ENCODE assay signal across 27 cellular contexts in genomic region chr17:70929226-70929625, GRCh38.
DNase-seq lines count a peak whose midpoint lies in the region; ATAC-seq and TF ChIP-seq lines count a peak whose summit lies in the region.
"Had no signal": no experiment of that assay in that cellular context is flagged by ENCODE, and none has a peak within 500 bp of the region (broad histone marks: within the 10 kb centered on the region; RNA-seq: fewer than 3 reads in every experiment).

No MANE protein-coding gene starts in this region.

- no peaks in the 10 kb centered on the region for H3K36me3 Mint-ChIP-seq in MCF 10A (ENCODE audit: insufficient read depth, unreplicated experiment)
- H3K36me3 Mint-ChIP-seq: CD4-positive, alpha-beta memory T cell had no signal

- no peaks in the 10 kb centered on the region for H3K27me3 Mint-ChIP-seq in MCF 10A (ENCODE audit: insufficient read depth, unreplicated experiment)
- H3K27me3 Mint-ChIP-seq: CD4-positive, alpha-beta memory T cell had no signal

- H3K9me3 Mint-ChIP-seq in MCF 10A (ENCODE audit: unreplicated experiment) = peaks cover 2% of the 10 kb centered on the region

- H3K9me3 ChIP-seq in mammary epithelial cell (replicated peaks; ENCODE audit: insufficient read depth, low read length) = no peaks in the 10 kb centered on the region
- H3K9me3 ChIP-seq: SJCRH30 had no signal

- no peak for ATAC-seq in GM19452 (IDR thresholded peaks at IDR 0.05; ENCODE audit: unreplicated experiment)
- ATAC-seq in GM21576 (IDR thresholded peaks at IDR 0.05; ENCODE audit: unreplicated experiment) = no peak
- ATAC-seq: HCT116, PC-3, SK-N-SH treated with all-trans-retinoic acid at 6 μM for 48 hours had no signal

- DNase-seq in MCF 10A (ENCODE audit: unreplicated experiment) (peak; percentile 17), mammary epithelial cell (no peak), amniotic epithelial cell (ENCODE audit: low read depth) (peak; percentile 73), fibroblast of mammary gland (ENCODE audit: low read depth) (peak; percentile 26), T-helper 2 cell (no peak)
- DNase-seq in activated effector memory CD4-positive, alpha-beta T cell treated with anti-CD3 and anti-CD28 coated beads, Interleukin-2, amount 50 U/mL, for 16 hours = no peak
- DNase-seq: ACHN; C1 segment of cervical spinal cord; CD4-positive, alpha-beta memory T cell; COR-L47; DMS53; GDM1; NCI-H1092 treated with DMSO at 0.1 percent for 48 hours; NCI-H1436; NCI-H187; NCI-H2171 treated with DMSO at 0.1 percent for 48 hours; NCI-H345; NCI-H524 treated with DMSO at 0.1 percent for 48 hours; NCI-H774; PC-3; SJCRH30 had no signal

- dilution Hi-C loops in mammary epithelial cell (cut with HindIII; ENCODE audit: low sequenced_read_pairs) = no loop called here

- H2AFZ ChIP-seq in mammary epithelial cell (ENCODE audit: low read depth, low read length) = no peak overlapping the region

- 79% methylated on average over 2 of the region's 2 CpGs for WGBS in mammary epithelial cell (ENCODE audit: low coverage, missing lambda C conversion rate)

- H3K4me2 ChIP-seq in mammary epithelial cell (ENCODE audit: insufficient read depth, low read depth, low read length) = no peak overlapping the region

- H3K4me3 Mint-ChIP-seq in MCF 10A (ENCODE audit: unreplicated experiment) = no peak overlapping the region
- H3K4me3 Mint-ChIP-seq: CD4-positive, alpha-beta memory T cell had no signal

- intact Hi-C loops in MCF 10A (cut with micrococcal nuclease) = no loop called here
- intact Hi-C loops in mammary epithelial cell (cut with micrococcal nuclease) = no loop called here

- CTCF ChIA-PET in MCF 10A (lab: Yijun Ruan, JAX) = interaction anchor here (0.6 kb wide), 1 partner anchor 135 kb away, joined by 3 read pairs; no protein-coding TSS in a partner anchor
- CTCF ChIA-PET in mammary epithelial cell (lab: Charles Lee; ENCODE audit: low non-redundant PET) = no interaction called here

- H3K4me3 ChIP-seq in mammary epithelial cell (replicated peaks in 1 of 3; ENCODE audit: insufficient read depth in 1 of 3, low read depth in 2 of 3, low read length in 3 of 3) (no peak overlapping the region), fibroblast of mammary gland (ENCODE audit: control insufficient read depth, low read depth, low read length) (no peak overlapping the region)
- H3K4me3 ChIP-seq: SJCRH30 had no signal

- H3K4me1 Mint-ChIP-seq in MCF 10A (ENCODE audit: insufficient read depth, unreplicated experiment) = no peaks in the 10 kb centered on the region
- H3K4me1 Mint-ChIP-seq: CD4-positive, alpha-beta memory T cell had no signal

- H3K9ac ChIP-seq in mammary epithelial cell (ENCODE audit: insufficient read depth, low read length) = no peak overlapping the region

- POLR2A ChIA-PET in MCF 10A (lab: Yijun Ruan, JAX) = interaction anchor here (0.6 kb wide), 1 partner anchor 100 kb away, joined by 3 read pairs; no protein-coding TSS in a partner anchor

- BruUV-seq in MCF 10A (replicated peaks; lab: Mats Ljungman, UMichigan) (no TSS peak), mammary epithelial cell (replicated peaks; lab: Mats Ljungman, UMichigan) (no TSS peak)

- H3K79me2 ChIP-seq in mammary epithelial cell (ENCODE audit: insufficient read depth, low read length) = no peaks in the 10 kb centered on the region

- no peaks in the 10 kb centered on the region for H3K27me3 ChIP-seq in mammary epithelial cell (ENCODE audit: insufficient read depth, low read length)

- H3K4me1 ChIP-seq in mammary epithelial cell (ENCODE audit: insufficient read depth, low read length) = no peaks in the 10 kb centered on the region
- H3K4me1 ChIP-seq: SJCRH30 had no signal

- no peak overlapping the region for H3K27ac ChIP-seq in mammary epithelial cell (ENCODE audit: insufficient read depth, low read depth, low read length)
- H3K27ac ChIP-seq: 22Rv1, HL-60, SJCRH30 had no signal

- in situ Hi-C loops in mammary epithelial cell (cut with MboI; ENCODE audit: low sequenced_read_pairs in 2 of 2) = no loop called here

- no peaks in the 10 kb centered on the region for H4K20me1 ChIP-seq in mammary epithelial cell (ENCODE audit: insufficient read depth, low read length)

- no peaks in the 10 kb centered on the region for H3K36me3 ChIP-seq in mammary epithelial cell (ENCODE audit: insufficient read depth, low read length)
- H3K36me3 ChIP-seq: SJCRH30 had no signal

- no peak overlapping the region for H3K27ac Mint-ChIP-seq in MCF 10A (ENCODE audit: low read depth, unreplicated experiment)
- H3K27ac Mint-ChIP-seq: CD4-positive, alpha-beta memory T cell had no signal

- TF ChIP-seq CTCF in MCF 10A (IDR thresholded peaks at IDR 0.05; ENCODE audit: unreplicated experiment) (no peak), mammary epithelial cell (conservative IDR thresholded peaks at IDR 0.05 in 1 of 2, IDR thresholded peaks at IDR 0.05 in 1 of 2; ENCODE audit: extremely low read depth in 1 of 2, insufficient read depth in 1 of 2, low read depth in 1 of 2, low read length in 2 of 2) (no peak), fibroblast of mammary gland (conservative IDR thresholded peaks at IDR 0.05; ENCODE audit: control insufficient read depth, insufficient read depth, low read depth, low read length) (no peak)

Comparison
In these comparisons a context has a peak if more than half of its experiments do, and no peak if none do; other contexts are left out.
1. DNase-seq: peak in MCF 10A (single experiment), amniotic epithelial cell (single experiment) and fibroblast of mammary gland (single experiment); none in mammary epithelial cell (single experiment), activated effector memory CD4-positive, alpha-beta T cell treated with anti-CD3 and anti-CD28 coated beads, Interleukin-2, amount 50 U/mL, for 16 hours (single experiment) and T-helper 2 cell (0 of 5).